In genomic region chr5:116361171-116361967, GRCh38 we compare ENCODE assay signal across 2 cellular contexts.
TF ChIP-seq lines count a peak whose summit lies in the region.

No MANE protein-coding gene starts in this region.

TF ChIP-seq in SK-N-SH, 30 proteins besides CTCF, POLR2A, EP300 and RAD21 (continued from another document):
- TF ChIP-seq EZH2phosphoT487 (IDR thresholded peaks at IDR 0.05; ENCODE audit: borderline replicate concordance, low read depth) (no peak), POLR2AphosphoS5 (IDR thresholded peaks at IDR 0.05; ENCODE audit: low read depth, low read length) (no peak), TCF12 (IDR thresholded peaks at IDR 0.05) (no peak), NRF1 (IDR thresholded peaks at IDR 0.05; ENCODE audit: low read depth, low read length) (no peak), RFX5 (IDR thresholded peaks at IDR 0.05; ENCODE audit: low read length) (no peak), RXRA (IDR thresholded peaks at IDR 0.05; ENCODE audit: borderline replicate concordance, low read depth) (no peak), FOXJ3 (CRISPR knock-in tag; IDR thresholded peaks at IDR 0.05) (no peak), TEAD4 (IDR thresholded peaks at IDR 0.05; ENCODE audit: borderline replicate concordance, insufficient read depth) (no peak)
- TF ChIP-seq, protein P1, sequence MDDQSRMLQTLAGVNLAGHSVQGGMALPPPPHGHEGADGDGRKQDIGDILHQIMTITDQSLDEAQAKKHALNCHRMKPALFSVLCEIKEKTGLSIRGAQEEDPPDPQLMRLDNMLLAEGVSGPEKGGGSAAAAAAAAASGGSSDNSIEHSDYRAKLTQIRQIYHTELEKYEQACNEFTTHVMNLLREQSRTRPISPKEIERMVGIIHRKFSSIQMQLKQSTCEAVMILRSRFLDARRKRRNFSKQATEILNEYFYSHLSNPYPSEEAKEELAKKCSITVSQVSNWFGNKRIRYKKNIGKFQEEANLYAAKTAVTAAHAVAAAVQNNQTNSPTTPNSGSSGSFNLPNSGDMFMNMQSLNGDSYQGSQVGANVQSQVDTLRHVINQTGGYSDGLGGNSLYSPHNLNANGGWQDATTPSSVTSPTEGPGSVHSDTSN (IDR thresholded peaks at IDR 0.05), result no peak
- TF ChIP-seq, protein P2, sequence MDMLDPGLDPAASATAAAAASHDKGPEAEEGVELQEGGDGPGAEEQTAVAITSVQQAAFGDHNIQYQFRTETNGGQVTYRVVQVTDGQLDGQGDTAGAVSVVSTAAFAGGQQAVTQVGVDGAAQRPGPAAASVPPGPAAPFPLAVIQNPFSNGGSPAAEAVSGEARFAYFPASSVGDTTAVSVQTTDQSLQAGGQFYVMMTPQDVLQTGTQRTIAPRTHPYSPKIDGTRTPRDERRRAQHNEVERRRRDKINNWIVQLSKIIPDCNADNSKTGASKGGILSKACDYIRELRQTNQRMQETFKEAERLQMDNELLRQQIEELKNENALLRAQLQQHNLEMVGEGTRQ (IDR thresholded peaks at IDR 0.05; ENCODE audit: borderline replicate concordance, low read depth, low read length), result no peak
TF ChIP-seq in SK-N-SH: peak in this region for 0.

TF ChIP-seq in SK-N-SH treated with all-trans-retinoic acid at 6 μM for 48 hours, 23 proteins besides CTCF, POLR2A, EP300 and RAD21 (continued from another document):
- no peak for TF ChIP-seq CREB5 (CRISPR knock-in tag; IDR thresholded peaks at IDR 0.05; ENCODE audit: low read depth)
- TF ChIP-seq, protein P3, sequence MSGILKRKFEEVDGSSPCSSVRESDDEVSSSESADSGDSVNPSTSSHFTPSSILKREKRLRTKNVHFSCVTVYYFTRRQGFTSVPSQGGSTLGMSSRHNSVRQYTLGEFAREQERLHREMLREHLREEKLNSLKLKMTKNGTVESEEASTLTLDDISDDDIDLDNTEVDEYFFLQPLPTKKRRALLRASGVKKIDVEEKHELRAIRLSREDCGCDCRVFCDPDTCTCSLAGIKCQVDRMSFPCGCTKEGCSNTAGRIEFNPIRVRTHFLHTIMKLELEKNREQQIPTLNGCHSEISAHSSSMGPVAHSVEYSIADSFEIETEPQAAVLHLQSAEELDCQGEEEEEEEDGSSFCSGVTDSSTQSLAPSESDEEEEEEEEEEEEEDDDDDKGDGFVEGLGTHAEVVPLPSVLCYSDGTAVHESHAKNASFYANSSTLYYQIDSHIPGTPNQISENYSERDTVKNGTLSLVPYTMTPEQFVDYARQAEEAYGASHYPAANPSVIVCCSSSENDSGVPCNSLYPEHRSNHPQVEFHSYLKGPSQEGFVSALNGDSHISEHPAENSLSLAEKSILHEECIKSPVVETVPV (CRISPR knock-in tag; IDR thresholded peaks at IDR 0.05), result no peak
- TF ChIP-seq CSDC2 (CRISPR knock-in tag; IDR thresholded peaks at IDR 0.05), result no peak
- no peak for TF ChIP-seq ZFP30 (CRISPR knock-in tag; IDR thresholded peaks at IDR 0.05)
- no peak for TF ChIP-seq TSHZ2 (CRISPR knock-in tag; IDR thresholded peaks at IDR 0.05)
- no peak for TF ChIP-seq TCF4 (CRISPR knock-in tag; IDR thresholded peaks at IDR 0.05; ENCODE audit: borderline replicate concordance)
- TF ChIP-seq ESRRG (CRISPR knock-in tag; IDR thresholded peaks at IDR 0.05), result no peak
- TF ChIP-seq GLIS3 (CRISPR knock-in tag; IDR thresholded peaks at IDR 0.05), result no peak
